Comparison of ENCODE assay signal across 1 cellular context in the genomic region with DNA sequence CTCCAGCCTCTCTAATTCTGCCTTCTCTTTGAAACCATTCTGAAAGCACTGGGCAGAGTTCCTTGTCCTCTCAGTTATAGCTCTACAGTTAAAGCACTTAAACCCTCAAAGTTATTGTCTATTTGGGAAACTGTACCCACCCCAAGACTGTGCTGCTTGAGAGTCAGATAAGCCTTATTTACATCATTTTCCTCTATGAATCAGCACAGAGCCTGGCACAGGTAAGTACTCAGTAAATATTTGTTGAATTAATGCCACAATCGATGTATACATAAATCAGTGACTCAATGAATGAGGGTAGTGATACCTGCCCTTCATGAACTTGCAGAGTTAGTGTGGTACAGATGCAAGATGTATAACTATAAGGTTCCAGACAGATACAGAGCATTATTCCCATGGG.
TF ChIP-seq lines count a peak whose summit lies in the region.

No MANE protein-coding gene starts in this region.

TF ChIP-seq in IMR-90, 13 proteins besides CTCF, POLR2A, EP300 and RAD21 (continued from another document):
- TF ChIP-seq, protein P1, sequence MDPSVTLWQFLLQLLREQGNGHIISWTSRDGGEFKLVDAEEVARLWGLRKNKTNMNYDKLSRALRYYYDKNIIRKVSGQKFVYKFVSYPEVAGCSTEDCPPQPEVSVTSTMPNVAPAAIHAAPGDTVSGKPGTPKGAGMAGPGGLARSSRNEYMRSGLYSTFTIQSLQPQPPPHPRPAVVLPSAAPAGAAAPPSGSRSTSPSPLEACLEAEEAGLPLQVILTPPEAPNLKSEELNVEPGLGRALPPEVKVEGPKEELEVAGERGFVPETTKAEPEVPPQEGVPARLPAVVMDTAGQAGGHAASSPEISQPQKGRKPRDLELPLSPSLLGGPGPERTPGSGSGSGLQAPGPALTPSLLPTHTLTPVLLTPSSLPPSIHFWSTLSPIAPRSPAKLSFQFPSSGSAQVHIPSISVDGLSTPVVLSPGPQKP (IDR thresholded peaks at IDR 0.05; ENCODE audit: borderline replicate concordance, low read depth, low read length), result no peak
